In genomic region chr2:67994716-67995115, GRCh38 we compare ENCODE assay signal across 9 cellular contexts.
"Had no signal": no experiment of that assay in that cellular context is flagged by ENCODE, and none has a peak within 500 bp of the region (broad histone marks: within the 10 kb centered on the region; RNA-seq: fewer than 3 reads in every experiment).

No MANE protein-coding gene starts in this region.

- H3K27ac ChIP-seq: GM23248 had no signal

- H3K4me3 ChIP-seq: GM23248, HAP-1, K562 had no signal

- H3K4me1 ChIP-seq: HAP-1 had no signal

- H3K36me3 ChIP-seq: HAP-1 had no signal

- H3K9me3 ChIP-seq: HAP-1 had no signal

- ATAC-seq: HCT116, HepG2, K562 had no signal

- H2AFZ ChIP-seq: GM23248 had no signal

- H3K9ac ChIP-seq: GM23248 had no signal

- DNase-seq: GM23248, GOT3, H7, HFFc6, KG1 had no signal
